14 cellular contexts compared by ENCODE assay signal in genomic region chr11:47905358-47906059, GRCh38. TPM values are rescaled to one million over a fixed set of nuclear protein-coding genes. Genes with fewer than 3 reads are reported as not detected.
A peak's percentile ranks its signal among the peaks of the same experiment; 100 is the strongest.
DNase-seq lines count a peak whose midpoint lies in the region; TF ChIP-seq lines count a peak whose summit lies in the region.
"Had no signal": no experiment of that assay in that cellular context is flagged by ENCODE, and none has a peak within 500 bp of the region (broad histone marks: within the 10 kb centered on the region; RNA-seq: fewer than 3 reads in every experiment).

No MANE protein-coding gene starts in this region.

- 89 to 91% methylated on average over 22 of the region's 22 CpGs for WGBS in lower leg skin, 2 donors

- peak; percentile 95 for DNase-seq in H4 (ENCODE audit: low spot score)
- peak; percentile 86 for DNase-seq in NOMO-1 treated with DMSO at 0.1 percent for 48 hours (lab: John Stamatoyannopoulos, UW; ENCODE audit: unreplicated experiment)
- peak; percentile 80 to 85 for DNase-seq in cardiac fibroblast (ENCODE audit: low read depth in 2 of 2)
- DNase-seq in non-pigmented ciliary epithelial cell (ENCODE audit: low read depth): peak; percentile 82
- DNase-seq in DMS153 treated with DMSO at 0.1 percent for 48 hours (lab: John Stamatoyannopoulos, UW; ENCODE audit: unreplicated experiment): no peak
- no peak for DNase-seq in COLO668 (lab: John Stamatoyannopoulos, UW; ENCODE audit: unreplicated experiment)
- no peak for DNase-seq in lower leg skin (ENCODE audit: low spot score in 2 of 2)
- no peak for DNase-seq in RPMI8226
- DNase-seq: activated B cell treated with CpG ODN at 0.5 μM for 24 hours; activated T-cell treated with anti-CD3 and anti-CD28 coated beads, Interleukin-2, amount 50 U/mL, for 1 hour; endodermal cell; NCI-H2107; stimulated activated CD4-positive, alpha-beta T cell treated with anti-CD3 and anti-CD28 coated beads, Interleukin-4, amount 100 ng/mL, for 24 hours; stimulated activated naive CD4-positive, alpha-beta T cell treated with Interleukin-2 at 50 U/mL for 16 hours had no signal

- TF ChIP-seq CTCF in cardiac fibroblast (IDR thresholded peaks at IDR 0.05; ENCODE audit: low read depth, low read length) (no peak), lower leg skin (IDR thresholded peaks at IDR 0.05) (no peak)

- no peak for TF ChIP-seq POLR2A in lower leg skin (IDR thresholded peaks at IDR 0.05)

- intact Hi-C loops in lower leg skin (cut with DNase I; ENCODE audit: low total_unique reads): no loop called here

- no peak overlapping the region for H3K4me3 ChIP-seq in cardiac fibroblast (replicated peaks in 1 of 2; ENCODE audit: low read depth in 2 of 2, low read length in 2 of 2)
- H3K4me3 ChIP-seq in lower leg skin (ENCODE audit: low read depth, poor library complexity, severe bottlenecking): no peak overlapping the region

RNA-seq across cellular contexts. Expression of gene NUP160, which starts 57.4 kb away (rescaled TPM):
- 32.9 and 33.1 TPM in 2 replicates for total RNA-seq in H4 (2014; rRNA removed; shearing (Covaris generic))
- 10 to 100 TPM; 14.1 to 22.4 (median 18.9) TPM for total RNA-seq in lower leg skin

Comparison
In these comparisons a context has a peak if more than half of its experiments do, and no peak if none do; other contexts are left out.
1. DNase-seq: peak in H4 (single experiment), NOMO-1 treated with DMSO at 0.1 percent for 48 hours (single experiment), cardiac fibroblast (2 of 2) and non-pigmented ciliary epithelial cell (single experiment); none in DMS153 treated with DMSO at 0.1 percent for 48 hours (single experiment), COLO668 (single experiment), lower leg skin (0 of 2) and RPMI8226 (single experiment).